36 cellular contexts compared by ENCODE assay signal in genomic region chr4:110171981-110172380, GRCh38.
"Had no signal": no experiment of that assay in that cellular context is flagged by ENCODE, and none has a peak within 500 bp of the region (broad histone marks: within the 10 kb centered on the region; RNA-seq: fewer than 3 reads in every experiment).

No MANE protein-coding gene starts in this region.

- H3K4me1 ChIP-seq: adrenal gland, body of pancreas, breast epithelium had no signal

- H3K27ac ChIP-seq: adrenal gland, body of pancreas, brain microvascular endothelial cell, breast epithelium had no signal

- H3K27ac Mint-ChIP-seq: activated B cell treated with CpG ODN at 0.5 μM for 24 hours; activated CD4-positive, alpha-beta memory T cell treated with anti-CD3 and anti-CD28 coated beads for 36 hours; activated CD4-positive, alpha-beta T cell treated with anti-CD3 and anti-CD28 coated beads, Interleukin-2, amount 10 ng/mL, durations not matched to agents 24 days and 14 days; activated CD8-positive, alpha-beta T cell treated with anti-CD3 and anti-CD28 coated beads for 36 hours; activated naive CD4-positive, alpha-beta T cell treated with anti-CD3 and anti-CD28 coated beads for 36 hours; activated naive CD4-positive, alpha-beta T cell treated with anti-CD3 and anti-CD28 coated beads, Interleukin-2, amount 50 U/mL, for 72 hours; activated naive CD8-positive, alpha-beta T cell treated with anti-CD3 and anti-CD28 coated beads for 36 hours; activated T-cell treated with anti-CD3 and anti-CD28 coated beads, Interleukin-2, amount 50 U/mL, for 72 hours; activated T-helper 1 cell treated with anti-CD3 and anti-CD28 coated beads, Interleukin-12 subunit alpha, Interleukin-12 subunit beta, Interleukin-2, Interleukin-4 antibody, amounts not matched to agents 30 ng/mL and 10 ng/mL and 1 ng/mL, durations not matched to agents 14 hours and 24 hours and 36 hours; activated T-helper 17 cell treated with anti-CD3 and anti-CD28 coated beads, Interleukin-2, amount 50 U/mL, for 72 hours; T-helper 1 cell treated with Interleukin-12 subunit alpha and Interleukin-12 subunit beta and Interleukin-4 antibody, amounts not matched to agents 30 μg/mL and 1 μg/mL, for 36 hours; T-helper 2 cell treated with Interferon-gamma antibody and Interleukin-4, amounts not matched to agents 5 μg/mL and 100 μg/mL, for 36 hours had no signal

- H3K27me3 Mint-ChIP-seq: activated B cell treated with CpG ODN at 0.5 μM for 24 hours; activated CD4-positive, alpha-beta memory T cell treated with anti-CD3 and anti-CD28 coated beads for 36 hours; activated CD4-positive, alpha-beta T cell treated with anti-CD3 and anti-CD28 coated beads, Interleukin-2, amount 10 ng/mL, durations not matched to agents 24 days and 14 days; activated CD8-positive, alpha-beta T cell treated with anti-CD3 and anti-CD28 coated beads for 36 hours; activated naive CD8-positive, alpha-beta T cell treated with anti-CD3 and anti-CD28 coated beads for 36 hours; activated T-helper 17 cell treated with anti-CD3 and anti-CD28 coated beads, Interleukin-2, amount 50 U/mL, for 72 hours had no signal

- H3K4me1 Mint-ChIP-seq: activated B cell treated with CpG ODN at 0.5 μM for 24 hours; activated naive CD8-positive, alpha-beta T cell treated with anti-CD3 and anti-CD28 coated beads for 36 hours had no signal

- H3K9me3 Mint-ChIP-seq: activated B cell treated with CpG ODN at 0.5 μM for 24 hours; activated CD4-positive, alpha-beta memory T cell treated with anti-CD3 and anti-CD28 coated beads for 36 hours; activated CD4-positive, alpha-beta T cell treated with anti-CD3 and anti-CD28 coated beads, Interleukin-2, amount 10 ng/mL, durations not matched to agents 24 days and 14 days; activated CD8-positive, alpha-beta T cell treated with anti-CD3 and anti-CD28 coated beads for 36 hours; activated naive CD4-positive, alpha-beta T cell treated with anti-CD3 and anti-CD28 coated beads for 36 hours; activated naive CD4-positive, alpha-beta T cell treated with anti-CD3 and anti-CD28 coated beads, Interleukin-2, amount 50 U/mL, for 72 hours; activated naive CD8-positive, alpha-beta T cell treated with anti-CD3 and anti-CD28 coated beads for 36 hours; activated T-cell treated with anti-CD3 and anti-CD28 coated beads, Interleukin-2, amount 50 U/mL, for 4 hours; activated T-cell treated with anti-CD3 and anti-CD28 coated beads, Interleukin-2, amount 50 U/mL, for 72 hours; activated T-helper 1 cell treated with anti-CD3 and anti-CD28 coated beads, Interleukin-12 subunit alpha, Interleukin-12 subunit beta, Interleukin-2, Interleukin-4 antibody, amounts not matched to agents 30 ng/mL and 10 ng/mL and 1 ng/mL, durations not matched to agents 14 hours and 24 hours and 36 hours; activated T-helper 17 cell treated with anti-CD3 and anti-CD28 coated beads, Interleukin-2, amount 50 U/mL, for 72 hours; T-helper 1 cell treated with Interleukin-12 subunit alpha and Interleukin-12 subunit beta and Interleukin-4 antibody, amounts not matched to agents 30 μg/mL and 1 μg/mL, for 36 hours; T-helper 2 cell treated with Interferon-gamma antibody and Interleukin-4, amounts not matched to agents 5 μg/mL and 100 μg/mL, for 36 hours had no signal

- H3K27me3 ChIP-seq: adrenal gland, body of pancreas, brain microvascular endothelial cell, breast epithelium had no signal

- DNase-seq: activated B cell treated with CpG ODN at 0.5 μM for 24 hours; activated CD4-positive, alpha-beta memory T cell treated with anti-CD3 and anti-CD28 coated beads for 36 hours; activated CD4-positive, alpha-beta T cell treated with anti-CD3 and anti-CD28 coated beads for 4 hours; activated CD4-positive, alpha-beta T cell treated with anti-CD3 and anti-CD28 coated beads, Interleukin-2, amount 10 ng/mL, durations not matched to agents 24 days and 14 days; activated CD4-positive, alpha-beta T cell treated with anti-CD3 and anti-CD28 coated beads, Interleukin-2, amount 50 U/mL, for 1 hour; activated CD4-positive, alpha-beta T cell treated with anti-CD3 and anti-CD28 coated beads, Interleukin-2, amount 50 U/mL, for 4 hours; activated CD4-positive, CD25-positive, alpha-beta regulatory T cell treated with anti-CD3 and anti-CD28 coated beads, Interleukin-2, amount 50 U/mL, for 72 hours; activated CD8-positive, alpha-beta memory T cell treated with anti-CD3 and anti-CD28 coated beads, Interleukin-2, amount 50 U/mL, for 4 hours; activated CD8-positive, alpha-beta T cell treated with anti-CD3 and anti-CD28 coated beads for 36 hours; activated effector memory CD4-positive, alpha-beta T cell treated with anti-CD3 and anti-CD28 coated beads, Interleukin-2, amount 50 U/mL, for 16 hours; activated gamma-delta T cell treated with Interleukin-2 at 50 U/mL for 16 hours; activated naive CD4-positive, alpha-beta T cell; activated naive CD4-positive, alpha-beta T cell treated with anti-CD3 and anti-CD28 coated beads for 36 hours; activated naive CD4-positive, alpha-beta T cell treated with anti-CD3 and anti-CD28 coated beads, Interleukin-2, amount 50 U/mL, for 16 hours; activated naive CD8-positive, alpha-beta T cell treated with anti-CD3 and anti-CD28 coated beads for 36 hours; activated T-cell treated with anti-CD3 and anti-CD28 coated beads for 4 hours; activated T-cell treated with anti-CD3 and anti-CD28 coated beads, Interleukin-2, amount 50 U/mL, for 1 hour; activated T-cell treated with anti-CD3 and anti-CD28 coated beads, Interleukin-2, amount 50 U/mL, for 4 hours; activated T-cell treated with anti-CD3 and anti-CD28 coated beads, Interleukin-2, amount 50 U/mL, for 72 hours; adrenal gland; amniotic stem cell; aorta; body of pancreas; brain microvascular endothelial cell; central memory CD4-positive, alpha-beta T cell; T-helper 1 cell; T-helper 2 cell; T-helper 9 cell had no signal

- FAIRE-seq: astrocyte, TTC549 had no signal

- ATAC-seq: activated CD8-positive, alpha-beta T cell treated with anti-CD3 and anti-CD28 coated beads for 36 hours; activated naive CD4-positive, alpha-beta T cell treated with anti-CD3 and anti-CD28 coated beads, Interleukin-2, amount 50 U/mL, for 72 hours; activated T-cell treated with anti-CD3 and anti-CD28 coated beads, Interleukin-2, amount 50 U/mL, for 4 hours; activated T-cell treated with anti-CD3 and anti-CD28 coated beads, Interleukin-2, amount 50 U/mL, for 72 hours; activated T-helper 17 cell treated with anti-CD3 and anti-CD28 coated beads, Interleukin-2, amount 50 U/mL, for 72 hours; body of pancreas had no signal

- H3K4me3 Mint-ChIP-seq: activated B cell treated with CpG ODN at 0.5 μM for 24 hours; activated CD4-positive, alpha-beta memory T cell treated with anti-CD3 and anti-CD28 coated beads for 36 hours; activated CD4-positive, alpha-beta T cell treated with anti-CD3 and anti-CD28 coated beads, Interleukin-2, amount 10 ng/mL, durations not matched to agents 24 days and 14 days; activated CD8-positive, alpha-beta T cell treated with anti-CD3 and anti-CD28 coated beads for 36 hours; activated naive CD4-positive, alpha-beta T cell treated with anti-CD3 and anti-CD28 coated beads for 36 hours; activated naive CD8-positive, alpha-beta T cell treated with anti-CD3 and anti-CD28 coated beads for 36 hours; activated T-cell treated with anti-CD3 and anti-CD28 coated beads, Interleukin-2, amount 50 U/mL, for 4 hours; activated T-cell treated with anti-CD3 and anti-CD28 coated beads, Interleukin-2, amount 50 U/mL, for 72 hours; activated T-helper 1 cell treated with anti-CD3 and anti-CD28 coated beads, Interleukin-12 subunit alpha, Interleukin-12 subunit beta, Interleukin-2, Interleukin-4 antibody, amounts not matched to agents 30 ng/mL and 10 ng/mL and 1 ng/mL, durations not matched to agents 14 hours and 24 hours and 36 hours; activated T-helper 17 cell treated with anti-CD3 and anti-CD28 coated beads, Interleukin-2, amount 50 U/mL, for 72 hours; T-helper 1 cell treated with Interleukin-12 subunit alpha and Interleukin-12 subunit beta and Interleukin-4 antibody, amounts not matched to agents 30 μg/mL and 1 μg/mL, for 36 hours; T-helper 2 cell treated with Interferon-gamma antibody and Interleukin-4, amounts not matched to agents 5 μg/mL and 100 μg/mL, for 36 hours had no signal

- H3K4me3 ChIP-seq: adrenal gland, body of pancreas, breast epithelium had no signal

- H3K36me3 Mint-ChIP-seq: activated CD4-positive, alpha-beta memory T cell treated with anti-CD3 and anti-CD28 coated beads for 36 hours; activated naive CD4-positive, alpha-beta T cell treated with anti-CD3 and anti-CD28 coated beads, Interleukin-2, amount 50 U/mL, for 72 hours had no signal

- H3K36me3 ChIP-seq: adrenal gland, brain microvascular endothelial cell, breast epithelium had no signal

- H3K9me3 ChIP-seq: adrenal gland, body of pancreas, breast epithelium had no signal
